1 cellular context compared by ENCODE assay signal in genomic region chr6:2656460-2657064, GRCh38.
TF ChIP-seq lines count a peak whose summit lies in the region.

No MANE protein-coding gene starts in this region.

TF ChIP-seq in HEK293, 187 proteins besides CTCF, POLR2A, EP300 and RAD21 (continued from another document):
- TF ChIP-seq ZBTB49 (tag by site-specific recombination; IDR thresholded peaks at IDR 0.05; ENCODE audit: low read depth) (no peak), GLI4 (tag by site-specific recombination; IDR thresholded peaks at IDR 0.05) (no peak), RBAK (tag by site-specific recombination; IDR thresholded peaks at IDR 0.05) (no peak), ZNF174 (tag by site-specific recombination; IDR thresholded peaks at IDR 0.05) (no peak), ZNF501 (tag by site-specific recombination; IDR thresholded peaks at IDR 0.05) (no peak), ZSCAN30 (tag by site-specific recombination; IDR thresholded peaks at IDR 0.05) (no peak), IKZF3 (tag by site-specific recombination; IDR thresholded peaks at IDR 0.05) (no peak), ZNF140 (tag by site-specific recombination; IDR thresholded peaks at IDR 0.05) (no peak), BCL11A (tag by site-specific recombination; IDR thresholded peaks at IDR 0.05; ENCODE audit: low read depth) (no peak), PRDM6 (tag by site-specific recombination; IDR thresholded peaks at IDR 0.05) (0 out of 2 replicates have a peak, but pooled peaks have one; percentile 39), ZNF274 (IDR thresholded peaks at IDR 0.05; ENCODE audit: low read length) (no peak), ZNF274 (tag by site-specific recombination; IDR thresholded peaks at IDR 0.05; ENCODE audit: borderline replicate concordance) (no peak), INSM2 (tag by site-specific recombination; IDR thresholded peaks at IDR 0.05) (no peak), ZNF184 (tag by site-specific recombination; IDR thresholded peaks at IDR 0.05) (no peak), ZNF211 (tag by site-specific recombination; IDR thresholded peaks at IDR 0.05; ENCODE audit: low read depth) (no peak), ZIC2 (tag by site-specific recombination; IDR thresholded peaks at IDR 0.05) (no peak), PBX3 (CRISPR knock-in tag; IDR thresholded peaks at IDR 0.05) (no peak), ZNF747 (tag by site-specific recombination; IDR thresholded peaks at IDR 0.05) (no peak), ZNF341 (tag by site-specific recombination; IDR thresholded peaks at IDR 0.05; ENCODE audit: low read depth) (no peak), ZNF558 (tag by site-specific recombination; IDR thresholded peaks at IDR 0.05) (no peak)
- TF ChIP-seq, protein P1, sequence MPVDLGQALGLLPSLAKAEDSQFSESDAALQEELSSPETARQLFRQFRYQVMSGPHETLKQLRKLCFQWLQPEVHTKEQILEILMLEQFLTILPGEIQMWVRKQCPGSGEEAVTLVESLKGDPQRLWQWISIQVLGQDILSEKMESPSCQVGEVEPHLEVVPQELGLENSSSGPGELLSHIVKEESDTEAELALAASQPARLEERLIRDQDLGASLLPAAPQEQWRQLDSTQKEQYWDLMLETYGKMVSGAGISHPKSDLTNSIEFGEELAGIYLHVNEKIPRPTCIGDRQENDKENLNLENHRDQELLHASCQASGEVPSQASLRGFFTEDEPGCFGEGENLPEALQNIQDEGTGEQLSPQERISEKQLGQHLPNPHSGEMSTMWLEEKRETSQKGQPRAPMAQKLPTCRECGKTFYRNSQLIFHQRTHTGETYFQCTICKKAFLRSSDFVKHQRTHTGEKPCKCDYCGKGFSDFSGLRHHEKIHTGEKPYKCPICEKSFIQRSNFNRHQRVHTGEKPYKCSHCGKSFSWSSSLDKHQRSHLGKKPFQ (tag by site-specific recombination; IDR thresholded peaks at IDR 0.05) = no peak
- TF ChIP-seq, protein P2, sequence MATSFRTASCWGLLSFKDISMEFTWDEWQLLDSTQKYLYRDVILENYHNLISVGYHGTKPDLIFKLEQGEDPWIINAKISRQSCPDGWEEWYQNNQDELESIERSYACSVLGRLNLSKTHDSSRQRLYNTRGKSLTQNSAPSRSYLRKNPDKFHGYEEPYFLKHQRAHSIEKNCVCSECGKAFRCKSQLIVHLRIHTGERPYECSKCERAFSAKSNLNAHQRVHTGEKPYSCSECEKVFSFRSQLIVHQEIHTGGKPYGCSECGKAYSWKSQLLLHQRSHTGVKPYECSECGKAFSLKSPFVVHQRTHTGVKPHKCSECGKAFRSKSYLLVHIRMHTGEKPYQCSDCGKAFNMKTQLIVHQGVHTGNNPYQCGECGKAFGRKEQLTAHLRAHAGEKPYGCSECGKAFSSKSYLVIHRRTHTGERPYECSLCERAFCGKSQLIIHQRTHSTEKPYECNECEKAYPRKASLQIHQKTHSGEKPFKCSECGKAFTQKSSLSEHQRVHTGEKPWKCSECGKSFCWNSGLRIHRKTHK (tag by site-specific recombination; IDR thresholded peaks at IDR 0.05) = no peak
